1 cellular context compared by ENCODE assay signal in the genomic region with DNA sequence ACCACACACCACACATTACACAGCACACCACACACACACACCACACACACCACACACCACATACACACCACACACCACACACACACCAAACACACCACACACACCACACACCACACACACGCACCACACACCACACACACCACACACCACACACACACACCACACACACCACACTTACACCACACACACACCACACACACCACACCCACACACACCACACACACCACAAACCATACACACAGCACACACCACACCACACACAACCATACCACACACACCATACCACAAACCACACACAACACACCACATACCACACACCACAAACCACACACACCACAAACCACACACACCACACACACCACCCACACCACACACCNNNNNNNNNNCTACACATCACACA.
A peak's percentile ranks its signal among the peaks of the same experiment; 100 is the strongest.
TF ChIP-seq lines count a peak whose summit lies in the region.

No MANE protein-coding gene starts in this region.

TF ChIP-seq in HEK293, 187 proteins besides CTCF, POLR2A, EP300 and RAD21 (continued from another document and continues in another):
- TF ChIP-seq FEZF1 (tag by site-specific recombination; IDR thresholded peaks at IDR 0.05) (no peak), ZBTB17 (tag by site-specific recombination; IDR thresholded peaks at IDR 0.05) (no peak), GLI2 (tag by site-specific recombination; IDR thresholded peaks at IDR 0.05; ENCODE audit: borderline replicate concordance, low read depth) (no peak), GLI4 (tag by site-specific recombination; IDR thresholded peaks at IDR 0.05) (no peak), ZNF544 (tag by site-specific recombination; IDR thresholded peaks at IDR 0.05) (0 out of 2 replicates have a peak, but pooled peaks have one; percentile 17), ZNF292 (tag by site-specific recombination; IDR thresholded peaks at IDR 0.05; ENCODE audit: borderline replicate concordance, low read depth) (no peak), ZNF155 (tag by site-specific recombination; IDR thresholded peaks at IDR 0.05) (no peak), ZNF501 (tag by site-specific recombination; IDR thresholded peaks at IDR 0.05) (no peak), ZNF530 (tag by site-specific recombination; IDR thresholded peaks at IDR 0.05; ENCODE audit: low read depth) (no peak), ZNF223 (tag by site-specific recombination; IDR thresholded peaks at IDR 0.05) (no peak), ZNF311 (tag by site-specific recombination; IDR thresholded peaks at IDR 0.05; ENCODE audit: borderline replicate concordance) (peak; percentile 97), MZF1 (tag by site-specific recombination; IDR thresholded peaks at IDR 0.05; ENCODE audit: borderline replicate concordance) (no peak), ZNF626 (tag by site-specific recombination; IDR thresholded peaks at IDR 0.05) (no peak), ZNF354C (tag by site-specific recombination; IDR thresholded peaks at IDR 0.05; ENCODE audit: borderline replicate concordance, low read depth) (no peak), ZNF10 (tag by site-specific recombination; IDR thresholded peaks at IDR 0.05) (no peak), ZXDB (tag by site-specific recombination; IDR thresholded peaks at IDR 0.05) (no peak), ZNF510 (tag by site-specific recombination; IDR thresholded peaks at IDR 0.05; ENCODE audit: insufficient replicate concordance) (no peak), ZFP69B (tag by site-specific recombination; IDR thresholded peaks at IDR 0.05) (no peak), ZNF274 (IDR thresholded peaks at IDR 0.05; ENCODE audit: low read length) (no peak), ZNF274 (tag by site-specific recombination; IDR thresholded peaks at IDR 0.05; ENCODE audit: borderline replicate concordance) (no peak), ZNF404 (tag by site-specific recombination; IDR thresholded peaks at IDR 0.05) (no peak), ZNF747 (tag by site-specific recombination; IDR thresholded peaks at IDR 0.05) (no peak), ZBTB8A (tag by site-specific recombination; IDR thresholded peaks at IDR 0.05) (no peak), ZIC2 (tag by site-specific recombination; IDR thresholded peaks at IDR 0.05) (no peak), KLF9 (tag by site-specific recombination; IDR thresholded peaks at IDR 0.05; ENCODE audit: low read depth) (peak; percentile 50; the same call in 1 of the 2 replicates), IKZF3 (tag by site-specific recombination; IDR thresholded peaks at IDR 0.05) (no peak), ZNF214 (tag by site-specific recombination; IDR thresholded peaks at IDR 0.05; ENCODE audit: borderline replicate concordance) (no peak), ZNF37A (tag by site-specific recombination; IDR thresholded peaks at IDR 0.05) (no peak), ZNF174 (tag by site-specific recombination; IDR thresholded peaks at IDR 0.05) (no peak), ZNF394 (tag by site-specific recombination; IDR thresholded peaks at IDR 0.05; ENCODE audit: borderline replicate concordance) (no peak), SP7 (tag by site-specific recombination; IDR thresholded peaks at IDR 0.05) (no peak), ZNF146 (tag by site-specific recombination; IDR thresholded peaks at IDR 0.05) (no peak), ZNF140 (tag by site-specific recombination; IDR thresholded peaks at IDR 0.05) (no peak), ZNF792 (tag by site-specific recombination; IDR thresholded peaks at IDR 0.05) (no peak), ZNF175 (tag by site-specific recombination; IDR thresholded peaks at IDR 0.05) (no peak)
- TF ChIP-seq, protein P1, sequence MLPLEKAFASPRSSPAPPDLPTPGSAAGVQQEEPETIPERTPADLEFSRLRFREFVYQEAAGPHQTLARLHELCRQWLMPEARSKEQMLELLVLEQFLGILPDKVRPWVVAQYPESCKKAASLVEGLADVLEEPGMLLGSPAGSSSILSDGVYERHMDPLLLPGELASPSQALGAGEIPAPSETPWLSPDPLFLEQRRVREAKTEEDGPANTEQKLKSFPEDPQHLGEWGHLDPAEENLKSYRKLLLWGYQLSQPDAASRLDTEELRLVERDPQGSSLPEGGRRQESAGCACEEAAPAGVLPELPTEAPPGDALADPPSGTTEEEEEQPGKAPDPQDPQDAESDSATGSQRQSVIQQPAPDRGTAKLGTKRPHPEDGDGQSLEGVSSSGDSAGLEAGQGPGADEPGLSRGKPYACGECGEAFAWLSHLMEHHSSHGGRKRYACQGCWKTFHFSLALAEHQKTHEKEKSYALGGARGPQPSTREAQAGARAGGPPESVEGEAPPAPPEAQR (tag by site-specific recombination; IDR thresholded peaks at IDR 0.05) = no peak
- TF ChIP-seq, protein P2, sequence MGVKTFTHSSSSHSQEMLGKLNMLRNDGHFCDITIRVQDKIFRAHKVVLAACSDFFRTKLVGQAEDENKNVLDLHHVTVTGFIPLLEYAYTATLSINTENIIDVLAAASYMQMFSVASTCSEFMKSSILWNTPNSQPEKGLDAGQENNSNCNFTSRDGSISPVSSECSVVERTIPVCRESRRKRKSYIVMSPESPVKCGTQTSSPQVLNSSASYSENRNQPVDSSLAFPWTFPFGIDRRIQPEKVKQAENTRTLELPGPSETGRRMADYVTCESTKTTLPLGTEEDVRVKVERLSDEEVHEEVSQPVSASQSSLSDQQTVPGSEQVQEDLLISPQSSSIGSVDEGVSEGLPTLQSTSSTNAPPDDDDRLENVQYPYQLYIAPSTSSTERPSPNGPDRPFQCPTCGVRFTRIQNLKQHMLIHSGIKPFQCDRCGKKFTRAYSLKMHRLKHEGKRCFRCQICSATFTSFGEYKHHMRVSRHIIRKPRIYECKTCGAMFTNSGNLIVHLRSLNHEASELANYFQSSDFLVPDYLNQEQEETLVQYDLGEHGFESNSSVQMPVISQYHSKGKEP (tag by site-specific recombination; IDR thresholded peaks at IDR 0.05) = no peak
- TF ChIP-seq, protein P3, sequence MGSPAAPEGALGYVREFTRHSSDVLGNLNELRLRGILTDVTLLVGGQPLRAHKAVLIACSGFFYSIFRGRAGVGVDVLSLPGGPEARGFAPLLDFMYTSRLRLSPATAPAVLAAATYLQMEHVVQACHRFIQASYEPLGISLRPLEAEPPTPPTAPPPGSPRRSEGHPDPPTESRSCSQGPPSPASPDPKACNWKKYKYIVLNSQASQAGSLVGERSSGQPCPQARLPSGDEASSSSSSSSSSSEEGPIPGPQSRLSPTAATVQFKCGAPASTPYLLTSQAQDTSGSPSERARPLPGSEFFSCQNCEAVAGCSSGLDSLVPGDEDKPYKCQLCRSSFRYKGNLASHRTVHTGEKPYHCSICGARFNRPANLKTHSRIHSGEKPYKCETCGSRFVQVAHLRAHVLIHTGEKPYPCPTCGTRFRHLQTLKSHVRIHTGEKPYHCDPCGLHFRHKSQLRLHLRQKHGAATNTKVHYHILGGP (tag by site-specific recombination; IDR thresholded peaks at IDR 0.05) = no peak
- TF ChIP-seq, protein P4, sequence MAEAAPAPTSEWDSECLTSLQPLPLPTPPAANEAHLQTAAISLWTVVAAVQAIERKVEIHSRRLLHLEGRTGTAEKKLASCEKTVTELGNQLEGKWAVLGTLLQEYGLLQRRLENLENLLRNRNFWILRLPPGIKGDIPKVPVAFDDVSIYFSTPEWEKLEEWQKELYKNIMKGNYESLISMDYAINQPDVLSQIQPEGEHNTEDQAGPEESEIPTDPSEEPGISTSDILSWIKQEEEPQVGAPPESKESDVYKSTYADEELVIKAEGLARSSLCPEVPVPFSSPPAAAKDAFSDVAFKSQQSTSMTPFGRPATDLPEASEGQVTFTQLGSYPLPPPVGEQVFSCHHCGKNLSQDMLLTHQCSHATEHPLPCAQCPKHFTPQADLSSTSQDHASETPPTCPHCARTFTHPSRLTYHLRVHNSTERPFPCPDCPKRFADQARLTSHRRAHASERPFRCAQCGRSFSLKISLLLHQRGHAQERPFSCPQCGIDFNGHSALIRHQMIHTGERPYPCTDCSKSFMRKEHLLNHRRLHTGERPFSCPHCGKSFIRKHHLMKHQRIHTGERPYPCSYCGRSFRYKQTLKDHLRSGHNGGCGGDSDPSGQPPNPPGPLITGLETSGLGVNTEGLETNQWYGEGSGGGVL (tag by site-specific recombination; IDR thresholded peaks at IDR 0.05) = 0 out of 2 replicates have a peak, but pooled peaks have one; percentile 16
- TF ChIP-seq, protein P5, sequence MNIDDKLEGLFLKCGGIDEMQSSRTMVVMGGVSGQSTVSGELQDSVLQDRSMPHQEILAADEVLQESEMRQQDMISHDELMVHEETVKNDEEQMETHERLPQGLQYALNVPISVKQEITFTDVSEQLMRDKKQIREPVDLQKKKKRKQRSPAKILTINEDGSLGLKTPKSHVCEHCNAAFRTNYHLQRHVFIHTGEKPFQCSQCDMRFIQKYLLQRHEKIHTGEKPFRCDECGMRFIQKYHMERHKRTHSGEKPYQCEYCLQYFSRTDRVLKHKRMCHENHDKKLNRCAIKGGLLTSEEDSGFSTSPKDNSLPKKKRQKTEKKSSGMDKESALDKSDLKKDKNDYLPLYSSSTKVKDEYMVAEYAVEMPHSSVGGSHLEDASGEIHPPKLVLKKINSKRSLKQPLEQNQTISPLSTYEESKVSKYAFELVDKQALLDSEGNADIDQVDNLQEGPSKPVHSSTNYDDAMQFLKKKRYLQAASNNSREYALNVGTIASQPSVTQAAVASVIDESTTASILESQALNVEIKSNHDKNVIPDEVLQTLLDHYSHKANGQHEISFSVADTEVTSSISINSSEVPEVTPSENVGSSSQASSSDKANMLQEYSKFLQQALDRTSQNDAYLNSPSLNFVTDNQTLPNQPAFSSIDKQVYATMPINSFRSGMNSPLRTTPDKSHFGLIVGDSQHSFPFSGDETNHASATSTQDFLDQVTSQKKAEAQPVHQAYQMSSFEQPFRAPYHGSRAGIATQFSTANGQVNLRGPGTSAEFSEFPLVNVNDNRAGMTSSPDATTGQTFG (tag by site-specific recombination; IDR thresholded peaks at IDR 0.05; ENCODE audit: borderline replicate concordance) = peak; percentile 82; the same call in 1 of the 2 replicates
- TF ChIP-seq, protein P6, sequence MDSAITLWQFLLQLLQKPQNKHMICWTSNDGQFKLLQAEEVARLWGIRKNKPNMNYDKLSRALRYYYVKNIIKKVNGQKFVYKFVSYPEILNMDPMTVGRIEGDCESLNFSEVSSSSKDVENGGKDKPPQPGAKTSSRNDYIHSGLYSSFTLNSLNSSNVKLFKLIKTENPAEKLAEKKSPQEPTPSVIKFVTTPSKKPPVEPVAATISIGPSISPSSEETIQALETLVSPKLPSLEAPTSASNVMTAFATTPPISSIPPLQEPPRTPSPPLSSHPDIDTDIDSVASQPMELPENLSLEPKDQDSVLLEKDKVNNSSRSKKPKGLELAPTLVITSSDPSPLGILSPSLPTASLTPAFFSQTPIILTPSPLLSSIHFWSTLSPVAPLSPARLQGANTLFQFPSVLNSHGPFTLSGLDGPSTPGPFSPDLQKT (IDR thresholded peaks at IDR 0.05; ENCODE audit: borderline replicate concordance, low read depth, low read length) = no peak
- TF ChIP-seq, protein P7, sequence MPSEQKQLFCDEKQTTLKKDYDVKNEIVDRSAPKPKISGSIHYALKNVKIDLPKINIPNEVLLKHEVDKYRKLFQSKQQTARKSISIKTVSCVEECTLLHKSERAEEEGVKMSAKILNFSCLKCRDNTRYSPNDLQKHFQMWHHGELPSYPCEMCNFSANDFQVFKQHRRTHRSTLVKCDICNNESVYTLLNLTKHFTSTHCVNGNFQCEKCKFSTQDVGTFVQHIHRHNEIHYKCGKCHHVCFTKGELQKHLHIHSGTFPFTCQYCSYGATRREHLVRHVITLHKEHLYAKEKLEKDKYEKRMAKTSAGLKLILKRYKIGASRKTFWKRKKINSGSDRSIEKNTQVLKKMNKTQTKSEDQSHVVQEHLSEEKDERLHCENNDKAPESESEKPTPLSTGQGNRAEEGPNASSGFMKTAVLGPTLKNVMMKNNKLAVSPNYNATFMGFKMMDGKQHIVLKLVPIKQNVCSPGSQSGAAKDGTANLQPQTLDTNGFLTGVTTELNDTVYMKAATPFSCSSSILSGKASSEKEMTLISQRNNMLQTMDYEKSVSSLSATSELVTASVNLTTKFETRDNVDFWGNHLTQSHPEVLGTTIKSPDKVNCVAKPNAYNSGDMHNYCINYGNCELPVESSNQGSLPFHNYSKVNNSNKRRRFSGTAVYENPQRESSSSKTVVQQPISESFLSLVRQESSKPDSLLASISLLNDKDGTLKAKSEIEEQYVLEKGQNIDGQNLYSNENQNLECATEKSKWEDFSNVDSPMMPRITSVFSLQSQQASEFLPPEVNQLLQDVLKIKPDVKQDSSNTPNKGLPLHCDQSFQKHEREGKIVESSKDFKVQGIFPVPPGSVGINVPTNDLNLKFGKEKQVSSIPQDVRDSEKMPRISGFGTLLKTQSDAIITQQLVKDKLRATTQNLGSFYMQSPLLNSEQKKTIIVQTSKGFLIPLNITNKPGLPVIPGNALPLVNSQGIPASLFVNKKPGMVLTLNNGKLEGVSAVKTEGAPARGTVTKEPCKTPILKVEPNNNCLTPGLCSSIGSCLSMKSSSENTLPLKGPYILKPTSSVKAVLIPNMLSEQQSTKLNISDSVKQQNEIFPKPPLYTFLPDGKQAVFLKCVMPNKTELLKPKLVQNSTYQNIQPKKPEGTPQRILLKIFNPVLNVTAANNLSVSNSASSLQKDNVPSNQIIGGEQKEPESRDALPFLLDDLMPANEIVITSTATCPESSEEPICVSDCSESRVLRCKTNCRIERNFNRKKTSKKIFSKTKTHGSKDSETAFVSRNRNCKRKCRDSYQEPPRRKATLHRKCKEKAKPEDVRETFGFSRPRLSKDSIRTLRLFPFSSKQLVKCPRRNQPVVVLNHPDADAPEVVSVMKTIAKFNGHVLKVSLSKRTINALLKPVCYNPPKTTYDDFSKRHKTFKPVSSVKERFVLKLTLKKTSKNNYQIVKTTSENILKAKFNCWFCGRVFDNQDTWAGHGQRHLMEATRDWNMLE (tag by site-specific recombination; conservative IDR thresholded peaks at IDR 0.05; ENCODE audit: low read depth) = no peak
- TF ChIP-seq, protein P8, sequence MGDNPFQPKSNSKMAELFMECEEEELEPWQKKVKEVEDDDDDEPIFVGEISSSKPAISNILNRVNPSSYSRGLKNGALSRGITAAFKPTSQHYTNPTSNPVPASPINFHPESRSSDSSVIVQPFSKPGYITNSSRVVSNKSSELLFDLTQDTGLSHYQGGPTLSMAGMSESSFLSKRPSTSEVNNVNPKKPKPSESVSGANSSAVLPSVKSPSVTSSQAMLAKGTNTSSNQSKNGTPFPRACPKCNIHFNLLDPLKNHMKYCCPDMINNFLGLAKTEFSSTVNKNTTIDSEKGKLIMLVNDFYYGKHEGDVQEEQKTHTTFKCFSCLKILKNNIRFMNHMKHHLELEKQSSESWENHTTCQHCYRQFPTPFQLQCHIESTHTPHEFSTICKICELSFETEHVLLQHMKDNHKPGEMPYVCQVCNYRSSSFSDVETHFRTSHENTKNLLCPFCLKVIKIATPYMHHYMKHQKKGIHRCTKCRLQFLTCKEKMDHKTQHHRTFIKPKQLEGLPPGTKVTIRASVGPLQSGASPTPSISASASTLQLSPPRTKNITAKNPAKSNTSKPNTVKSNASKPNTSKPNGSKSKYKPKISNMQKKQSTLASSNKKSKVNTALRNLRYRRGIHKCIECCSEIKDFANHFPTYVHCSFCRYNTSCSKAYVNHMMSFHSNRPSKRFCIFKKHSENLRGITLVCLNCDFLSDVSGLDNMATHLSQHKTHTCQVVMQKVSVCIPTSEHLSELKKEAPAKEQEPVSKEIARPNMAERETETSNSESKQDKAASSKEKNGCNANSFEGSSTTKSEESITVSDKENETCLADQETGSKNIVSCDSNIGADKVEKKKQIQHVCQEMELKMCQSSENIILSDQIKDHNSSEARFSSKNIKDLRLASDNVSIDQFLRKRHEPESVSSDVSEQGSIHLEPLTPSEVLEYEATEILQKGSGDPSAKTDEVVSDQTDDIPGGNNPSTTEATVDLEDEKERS (tag by site-specific recombination; IDR thresholded peaks at IDR 0.05) = no peak
